Comparison of ENCODE assay signal across 17 cellular contexts in genomic region chr18:67135981-67136380, GRCh38.
DNase-seq lines count a peak whose midpoint lies in the region; ATAC-seq and TF ChIP-seq lines count a peak whose summit lies in the region.
"Had no signal": no experiment of that assay in that cellular context is flagged by ENCODE, and none has a peak within 500 bp of the region (broad histone marks: within the 10 kb centered on the region; RNA-seq: fewer than 3 reads in every experiment).

No MANE protein-coding gene starts in this region.

- no peak for ATAC-seq in foreskin keratinocyte
- ATAC-seq: A549 had no signal

- H3K27me3 Mint-ChIP-seq in progenitor cell of endocrine pancreas = peaks cover 2% of the 10 kb centered on the region

- no peak overlapping the region for H3K4me3 Mint-ChIP-seq in progenitor cell of endocrine pancreas (ENCODE audit: low read depth)

- TF ChIP-seq CTCF in foreskin keratinocyte (conservative IDR thresholded peaks at IDR 0.05) = no peak
- TF ChIP-seq CTCF in progenitor cell of endocrine pancreas (IDR thresholded peaks at IDR 0.05; ENCODE audit: unreplicated experiment) = no peak

- H3K4me1 Mint-ChIP-seq in progenitor cell of endocrine pancreas (ENCODE audit: low read depth) = peaks cover 23% of the 10 kb centered on the region

- H3K36me3 Mint-ChIP-seq in progenitor cell of endocrine pancreas (ENCODE audit: insufficient read depth) = no peaks in the 10 kb centered on the region

- H3K27me3 ChIP-seq in foreskin keratinocyte = no peaks in the 10 kb centered on the region
- H3K27me3 ChIP-seq: SJSA1 had no signal

- H3K27ac ChIP-seq in foreskin keratinocyte = no peak overlapping the region
- H3K27ac ChIP-seq: A549, SJSA1 had no signal

- no peaks in the 10 kb centered on the region for H3K4me1 ChIP-seq in foreskin keratinocyte
- H3K4me1 ChIP-seq: A549, SJSA1 had no signal

- H3K9me3 Mint-ChIP-seq in progenitor cell of endocrine pancreas (ENCODE audit: low read depth) = peaks cover 4% of the 10 kb centered on the region

- peak overlapping the region; percentile 49 for H3K27ac Mint-ChIP-seq in progenitor cell of endocrine pancreas

- DNase-seq in NCI-H510A treated with DMSO at 0.1 percent for 48 hours (lab: John Stamatoyannopoulos, UW) = peak; percentile 76
- DNase-seq in NCI-H510A (lab: John Stamatoyannopoulos, UW) = no peak
- peak; percentile 75 for DNase-seq in NCI-H748 treated with DMSO at 0.1 percent for 48 hours (lab: John Stamatoyannopoulos, UW)
- DNase-seq in foreskin keratinocyte = peak; percentile 3 to 42
- no peak for DNase-seq in progenitor cell of endocrine pancreas (ENCODE audit: low spot score, unreplicated experiment)
- no peak for DNase-seq in activated T-cell treated with anti-CD3 and anti-CD28 coated beads, Interleukin-2, amount 50 U/mL, for 1 hour
- DNase-seq in DMS79 treated with DMSO at 0.1 percent for 48 hours (lab: John Stamatoyannopoulos, UW) = no peak
- no peak for DNase-seq in SHP77 (lab: John Stamatoyannopoulos, UW)
- DNase-seq: C1 segment of cervical spinal cord; GF-D8; GOT3; NCI-H187; NCI-H2171 treated with DMSO at 0.1 percent for 48 hours; NCI-H446 treated with DMSO at 0.1 percent for 48 hours; NK-92 treated with Interleukin-12 subunit alpha and Interleukin-12 subunit beta, amount 100 ng/mL, for 24 hours had no signal

Comparison
In these comparisons a context has a peak if more than half of its experiments do, and no peak if none do; other contexts are left out.
1. DNase-seq: peak in NCI-H510A treated with DMSO at 0.1 percent for 48 hours (single experiment), NCI-H748 treated with DMSO at 0.1 percent for 48 hours (single experiment) and foreskin keratinocyte (2 of 2); none in NCI-H510A (single experiment), progenitor cell of endocrine pancreas (single experiment), activated T-cell treated with anti-CD3 and anti-CD28 coated beads, Interleukin-2, amount 50 U/mL, for 1 hour (single experiment), DMS79 treated with DMSO at 0.1 percent for 48 hours (single experiment) and SHP77 (0 of 2).